1 cellular context compared by ENCODE assay signal in the genomic region with DNA sequence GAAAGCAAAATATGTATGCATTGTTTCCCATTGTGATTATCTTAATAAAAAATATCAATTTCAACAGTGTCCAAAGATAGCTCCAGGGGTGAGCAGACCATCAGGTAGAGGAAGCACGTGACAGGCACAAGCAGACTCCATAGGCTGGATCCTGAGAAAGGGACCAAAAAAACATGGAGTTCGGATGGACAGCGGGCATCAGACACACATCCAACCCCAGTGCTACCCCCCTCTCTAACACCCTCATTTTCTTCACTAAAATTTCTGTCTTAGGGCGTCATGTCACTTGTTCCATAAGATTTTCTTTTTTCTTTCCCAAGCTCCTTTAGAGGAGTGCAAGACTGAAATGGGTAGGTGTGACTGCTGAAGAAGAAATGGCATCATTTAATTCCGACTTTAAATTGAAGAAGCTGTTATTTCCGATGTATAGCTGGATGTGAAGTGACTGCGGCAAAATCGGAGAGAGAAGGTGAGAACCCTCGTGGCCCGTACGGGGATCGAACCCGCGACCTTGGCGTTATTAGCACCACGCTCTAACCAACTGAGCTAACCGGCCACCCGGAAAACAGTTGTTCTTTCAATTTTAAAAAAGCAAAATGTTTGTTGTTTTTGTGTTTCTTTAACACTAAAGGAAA.
TF ChIP-seq lines count a peak whose summit lies in the region.

No MANE protein-coding gene starts in this region.

TF ChIP-seq in K562, 482 proteins besides CTCF, POLR2A, EP300 and RAD21 (continued from another document and continues in another):
- TF ChIP-seq, protein P1, sequence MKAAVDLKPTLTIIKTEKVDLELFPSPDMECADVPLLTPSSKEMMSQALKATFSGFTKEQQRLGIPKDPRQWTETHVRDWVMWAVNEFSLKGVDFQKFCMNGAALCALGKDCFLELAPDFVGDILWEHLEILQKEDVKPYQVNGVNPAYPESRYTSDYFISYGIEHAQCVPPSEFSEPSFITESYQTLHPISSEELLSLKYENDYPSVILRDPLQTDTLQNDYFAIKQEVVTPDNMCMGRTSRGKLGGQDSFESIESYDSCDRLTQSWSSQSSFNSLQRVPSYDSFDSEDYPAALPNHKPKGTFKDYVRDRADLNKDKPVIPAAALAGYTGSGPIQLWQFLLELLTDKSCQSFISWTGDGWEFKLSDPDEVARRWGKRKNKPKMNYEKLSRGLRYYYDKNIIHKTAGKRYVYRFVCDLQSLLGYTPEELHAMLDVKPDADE (conservative IDR thresholded peaks at IDR 0.05; ENCODE audit: control insufficient read depth, low read depth, low read length) = peak; percentile 78
- TF ChIP-seq ZNF175 (CRISPR knock-in tag; IDR thresholded peaks at IDR 0.05; ENCODE audit: low read depth) = peak; percentile 98
- 0 out of 2 replicates have a peak, but pooled peaks have one; percentile 81 for TF ChIP-seq ZNF668 (CRISPR knock-in tag; IDR thresholded peaks at IDR 0.05)
- TF ChIP-seq HDAC8 (tag; IDR thresholded peaks at IDR 0.05) = peak; percentile 90
- peak; percentile 89 for TF ChIP-seq POLR3A (IDR thresholded peaks at IDR 0.05; ENCODE audit: borderline replicate concordance, extremely low read depth, insufficient read depth, insufficient read length)
- no peak for TF ChIP-seq CBX8 (IDR thresholded peaks at IDR 0.05; ENCODE audit: borderline replicate concordance, extremely low read depth, low read depth, low read length, poor library complexity, severe bottlenecking)
- no peak for TF ChIP-seq ZNF717 (CRISPR knock-in tag; IDR thresholded peaks at IDR 0.05)
- no peak for TF ChIP-seq ZNF696 (CRISPR knock-in tag; conservative IDR thresholded peaks at IDR 0.05)
- no peak for TF ChIP-seq ZNF444 (CRISPR knock-in tag; IDR thresholded peaks at IDR 0.05)
- no peak for TF ChIP-seq U2AF1 (optimal IDR thresholded peaks at IDR 0.05; ENCODE audit: low read depth, low read length)
- TF ChIP-seq, protein P2, sequence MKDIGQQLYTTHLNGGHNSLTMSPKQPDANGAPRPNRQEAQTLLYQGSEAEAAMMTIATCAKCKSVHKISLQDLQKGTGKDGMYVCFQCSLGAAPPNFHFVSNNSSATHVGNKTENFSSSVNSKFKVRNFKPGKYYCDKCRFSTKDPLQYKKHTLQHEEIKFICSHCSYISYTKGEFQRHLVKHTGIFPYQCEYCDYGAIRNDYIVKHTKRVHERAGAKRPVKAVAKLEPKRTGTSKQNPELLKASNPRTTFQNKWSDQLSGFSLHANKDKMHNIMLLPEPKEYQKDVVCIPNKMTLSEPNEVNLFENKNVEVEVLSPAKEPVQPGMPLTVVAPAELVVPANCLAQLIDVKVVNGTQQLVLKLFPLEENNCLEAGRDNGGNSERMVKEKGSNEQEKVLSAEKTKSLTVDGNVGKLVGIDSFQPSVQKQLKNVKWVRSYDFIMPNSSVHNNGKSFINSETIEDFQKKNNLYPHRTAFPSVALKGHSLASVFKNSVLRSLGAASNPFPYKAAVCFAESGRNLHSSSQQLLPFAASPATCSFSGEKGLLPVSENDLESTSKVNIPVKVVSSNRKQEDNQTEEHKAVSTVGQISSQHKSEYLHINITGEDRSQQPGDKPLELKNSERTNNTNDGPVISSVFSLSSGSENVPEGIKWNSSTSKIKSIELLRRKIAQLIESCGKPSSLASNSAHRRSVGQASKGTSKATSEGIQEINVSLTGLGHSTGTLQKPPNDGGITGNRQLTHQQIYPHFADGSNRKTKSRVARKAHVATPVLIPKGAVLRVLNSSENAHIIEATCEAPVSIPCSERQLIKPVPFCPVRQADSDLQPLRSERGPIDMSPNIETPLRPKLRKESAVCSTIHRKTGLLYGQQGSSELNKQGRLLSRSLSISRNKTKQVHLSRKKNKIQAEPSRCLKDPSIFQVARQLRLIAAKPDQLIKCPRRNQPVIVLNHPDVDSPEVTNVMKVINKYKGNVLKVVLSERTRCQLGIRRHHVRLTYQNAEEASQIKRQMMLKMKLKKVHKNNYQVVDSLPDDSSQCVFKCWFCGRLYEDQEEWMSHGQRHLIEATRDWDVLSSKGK (CRISPR knock-in tag; IDR thresholded peaks at IDR 0.05) = no peak
- 0 out of 4 replicates have a peak, but pooled peaks of 1 of the 2 experiments have one; percentile 44 for TF ChIP-seq MAZ (CRISPR knock-in tag; conservative IDR thresholded peaks at IDR 0.05 in 1 of 2, IDR thresholded peaks at IDR 0.05 in 1 of 2)
- no peak for TF ChIP-seq GTF2E2 (tag; IDR thresholded peaks at IDR 0.05)
- TF ChIP-seq, protein P3, sequence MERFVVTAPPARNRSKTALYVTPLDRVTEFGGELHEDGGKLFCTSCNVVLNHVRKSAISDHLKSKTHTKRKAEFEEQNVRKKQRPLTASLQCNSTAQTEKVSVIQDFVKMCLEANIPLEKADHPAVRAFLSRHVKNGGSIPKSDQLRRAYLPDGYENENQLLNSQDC (CRISPR knock-in tag; IDR thresholded peaks at IDR 0.05) = peak; percentile 75; the same call in 1 of the 2 replicates
- TF ChIP-seq, protein P4, sequence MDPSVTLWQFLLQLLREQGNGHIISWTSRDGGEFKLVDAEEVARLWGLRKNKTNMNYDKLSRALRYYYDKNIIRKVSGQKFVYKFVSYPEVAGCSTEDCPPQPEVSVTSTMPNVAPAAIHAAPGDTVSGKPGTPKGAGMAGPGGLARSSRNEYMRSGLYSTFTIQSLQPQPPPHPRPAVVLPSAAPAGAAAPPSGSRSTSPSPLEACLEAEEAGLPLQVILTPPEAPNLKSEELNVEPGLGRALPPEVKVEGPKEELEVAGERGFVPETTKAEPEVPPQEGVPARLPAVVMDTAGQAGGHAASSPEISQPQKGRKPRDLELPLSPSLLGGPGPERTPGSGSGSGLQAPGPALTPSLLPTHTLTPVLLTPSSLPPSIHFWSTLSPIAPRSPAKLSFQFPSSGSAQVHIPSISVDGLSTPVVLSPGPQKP (CRISPR knock-in tag; IDR thresholded peaks at IDR 0.05) = no peak
- TF ChIP-seq BRF1 (IDR thresholded peaks at IDR 0.05; ENCODE audit: borderline replicate concordance, extremely low read depth, insufficient read length) = no peak
- peak; percentile 40; the same call in 1 of the 2 replicates for TF ChIP-seq ZNF197 (CRISPR knock-in tag; IDR thresholded peaks at IDR 0.05; ENCODE audit: low read depth)
- no peak for TF ChIP-seq YBX1 (IDR thresholded peaks at IDR 0.05)
- no peak for TF ChIP-seq RHOXF2B (CRISPR knock-in tag; conservative IDR thresholded peaks at IDR 0.05)
- TF ChIP-seq FOXP1 (CRISPR knock-in tag; IDR thresholded peaks at IDR 0.05) = peak; percentile 38; the same call in 1 of the 2 replicates
- TF ChIP-seq ZNF764 (CRISPR knock-in tag; IDR thresholded peaks at IDR 0.05; ENCODE audit: low read depth) = peak; percentile 81; the same call in 1 of the 2 replicates
- TF ChIP-seq, protein P5, sequence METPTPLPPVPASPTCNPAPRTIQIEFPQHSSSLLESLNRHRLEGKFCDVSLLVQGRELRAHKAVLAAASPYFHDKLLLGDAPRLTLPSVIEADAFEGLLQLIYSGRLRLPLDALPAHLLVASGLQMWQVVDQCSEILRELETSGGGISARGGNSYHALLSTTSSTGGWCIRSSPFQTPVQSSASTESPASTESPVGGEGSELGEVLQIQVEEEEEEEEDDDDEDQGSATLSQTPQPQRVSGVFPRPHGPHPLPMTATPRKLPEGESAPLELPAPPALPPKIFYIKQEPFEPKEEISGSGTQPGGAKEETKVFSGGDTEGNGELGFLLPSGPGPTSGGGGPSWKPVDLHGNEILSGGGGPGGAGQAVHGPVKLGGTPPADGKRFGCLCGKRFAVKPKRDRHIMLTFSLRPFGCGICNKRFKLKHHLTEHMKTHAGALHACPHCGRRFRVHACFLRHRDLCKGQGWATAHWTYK (CRISPR knock-in tag; IDR thresholded peaks at IDR 0.05) = no peak
- peak; percentile 43 for TF ChIP-seq KDM5B (IDR thresholded peaks at IDR 0.05; ENCODE audit: insufficient replicate concordance, low read depth, low read length)
- peak in 1 of 3 experiments; percentile 45 for TF ChIP-seq YY1 (IDR thresholded peaks at IDR 0.05; ENCODE audit: borderline replicate concordance in 1 of 3, control insufficient read depth in 1 of 3, extremely low read depth in 1 of 3, insufficient read depth in 3 of 3, insufficient read length in 1 of 3, insufficient replicate concordance in 2 of 3, low read depth in 1 of 3, low read length in 2 of 3)
- TF ChIP-seq SMC3 (conservative IDR thresholded peaks at IDR 0.05; ENCODE audit: insufficient read depth, low read depth, low read length) = no peak
- TF ChIP-seq PHB (CRISPR knock-in tag; IDR thresholded peaks at IDR 0.05) = 0 out of 2 replicates have a peak, but pooled peaks have one; percentile 72
- peak; percentile 76; the same call in 1 of the 2 replicates for TF ChIP-seq FOXJ2 (tag; IDR thresholded peaks at IDR 0.05)
- TF ChIP-seq MIER1 (IDR thresholded peaks at IDR 0.05; ENCODE audit: low read depth) = no peak
- peak; percentile 47; the same call in 1 of the 2 replicates for TF ChIP-seq CREB1 (IDR thresholded peaks at IDR 0.05)
- TF ChIP-seq CREB1 (CRISPR knock-in tag; IDR thresholded peaks at IDR 0.05) = no peak; the same call in 1 of the 2 replicates
- TF ChIP-seq HEY1 (CRISPR knock-in tag; IDR thresholded peaks at IDR 0.05; ENCODE audit: borderline replicate concordance) = no peak
- TF ChIP-seq JUND (IDR thresholded peaks at IDR 0.05; ENCODE audit: borderline replicate concordance, low read depth, low read length) = no peak
- peak; percentile 9; the same call in 1 of the 3 replicates for TF ChIP-seq JUND (tag; IDR thresholded peaks at IDR 0.05; ENCODE audit: borderline replicate concordance, low read depth, low read length)
- TF ChIP-seq XRCC3 (IDR thresholded peaks at IDR 0.05) = no peak
- TF ChIP-seq TAF9B (IDR thresholded peaks at IDR 0.05; ENCODE audit: partially characterized antibody) = no peak
- no peak for TF ChIP-seq NR2F6 (CRISPR knock-in tag; IDR thresholded peaks at IDR 0.05)
- TF ChIP-seq ZNF77 (CRISPR knock-in tag; IDR thresholded peaks at IDR 0.05) = no peak
- TF ChIP-seq, protein P6, sequence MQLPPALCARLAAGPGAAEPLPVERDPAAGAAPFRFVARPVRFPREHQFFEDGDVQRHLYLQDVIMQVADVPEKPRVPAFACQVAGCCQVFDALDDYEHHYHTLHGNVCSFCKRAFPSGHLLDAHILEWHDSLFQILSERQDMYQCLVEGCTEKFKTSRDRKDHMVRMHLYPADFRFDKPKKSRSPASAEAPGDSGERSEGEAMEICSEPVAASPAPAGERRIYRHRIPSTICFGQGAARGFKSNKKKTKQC (CRISPR knock-in tag; IDR thresholded peaks at IDR 0.05) = no peak
- TF ChIP-seq, protein P7, sequence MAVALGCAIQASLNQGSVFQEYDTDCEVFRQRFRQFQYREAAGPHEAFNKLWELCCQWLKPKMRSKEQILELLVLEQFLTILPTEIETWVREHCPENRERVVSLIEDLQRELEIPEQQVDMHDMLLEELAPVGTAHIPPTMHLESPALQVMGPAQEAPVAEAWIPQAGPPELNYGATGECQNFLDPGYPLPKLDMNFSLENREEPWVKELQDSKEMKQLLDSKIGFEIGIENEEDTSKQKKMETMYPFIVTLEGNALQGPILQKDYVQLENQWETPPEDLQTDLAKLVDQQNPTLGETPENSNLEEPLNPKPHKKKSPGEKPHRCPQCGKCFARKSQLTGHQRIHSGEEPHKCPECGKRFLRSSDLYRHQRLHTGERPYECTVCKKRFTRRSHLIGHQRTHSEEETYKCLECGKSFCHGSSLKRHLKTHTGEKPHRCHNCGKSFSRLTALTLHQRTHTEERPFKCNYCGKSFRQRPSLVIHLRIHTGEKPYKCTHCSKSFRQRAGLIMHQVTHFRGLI (CRISPR knock-in tag; IDR thresholded peaks at IDR 0.05) = peak; percentile 82
- TF ChIP-seq, protein P8, sequence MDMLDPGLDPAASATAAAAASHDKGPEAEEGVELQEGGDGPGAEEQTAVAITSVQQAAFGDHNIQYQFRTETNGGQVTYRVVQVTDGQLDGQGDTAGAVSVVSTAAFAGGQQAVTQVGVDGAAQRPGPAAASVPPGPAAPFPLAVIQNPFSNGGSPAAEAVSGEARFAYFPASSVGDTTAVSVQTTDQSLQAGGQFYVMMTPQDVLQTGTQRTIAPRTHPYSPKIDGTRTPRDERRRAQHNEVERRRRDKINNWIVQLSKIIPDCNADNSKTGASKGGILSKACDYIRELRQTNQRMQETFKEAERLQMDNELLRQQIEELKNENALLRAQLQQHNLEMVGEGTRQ (CRISPR knock-in tag; IDR thresholded peaks at IDR 0.05) = peak; percentile 80
- TF ChIP-seq, protein P9, sequence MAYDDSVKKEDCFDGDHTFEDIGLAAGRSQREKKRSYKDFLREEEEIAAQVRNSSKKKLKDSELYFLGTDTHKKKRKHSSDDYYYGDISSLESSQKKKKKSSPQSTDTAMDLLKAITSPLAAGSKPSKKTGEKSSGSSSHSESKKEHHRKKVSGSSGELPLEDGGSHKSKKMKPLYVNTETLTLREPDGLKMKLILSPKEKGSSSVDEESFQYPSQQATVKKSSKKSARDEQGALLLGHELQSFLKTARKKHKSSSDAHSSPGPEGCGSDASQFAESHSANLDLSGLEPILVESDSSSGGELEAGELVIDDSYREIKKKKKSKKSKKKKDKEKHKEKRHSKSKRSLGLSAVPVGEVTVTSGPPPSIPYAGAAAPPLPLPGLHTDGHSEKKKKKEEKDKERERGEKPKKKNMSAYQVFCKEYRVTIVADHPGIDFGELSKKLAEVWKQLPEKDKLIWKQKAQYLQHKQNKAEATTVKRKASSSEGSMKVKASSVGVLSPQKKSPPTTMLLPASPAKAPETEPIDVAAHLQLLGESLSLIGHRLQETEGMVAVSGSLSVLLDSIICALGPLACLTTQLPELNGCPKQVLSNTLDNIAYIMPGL (CRISPR knock-in tag; IDR thresholded peaks at IDR 0.05) = peak; percentile 84
